Comparison of ENCODE assay signal across 8 cellular contexts in genomic region chr19:4791183-4792018, GRCh38. TPM values are rescaled to one million over a fixed set of nuclear protein-coding genes. Genes with fewer than 3 reads are reported as not detected.
DNase-seq lines count a peak whose midpoint lies in the region; ATAC-seq and TF ChIP-seq lines count a peak whose summit lies in the region.

Gene FEM1A (plus strand): TSS chr19:4791734. CDS start chr19:4791855, 121 bp downstream.

- H3K4me3 ChIP-seq in epithelial cell of esophagus (ENCODE audit: low read length) (peak within 1 kb of the TSS; percentile 66), mononuclear cell (ENCODE audit: low read length) (peak within 1 kb of the TSS; percentile 71)

- H3K9me3 ChIP-seq in mononuclear cell (ENCODE audit: low read depth, low read length): no peaks in the 10 kb centered on the region

- peaks cover 32% of the 10 kb centered on the region for H3K4me1 ChIP-seq in mononuclear cell (ENCODE audit: insufficient read depth, low read length)

- DNase-seq in DMS53 (lab: John Stamatoyannopoulos, UW) (peak; percentile 99), OCI-M2 (lab: John Stamatoyannopoulos, UW; ENCODE audit: unreplicated experiment) (peak; percentile 98), activated T-cell treated with anti-CD3 and anti-CD28 coated beads for 4 hours (peak; percentile 96), epithelial cell of esophagus (ENCODE audit: low read depth) (peak; percentile 100)
- DNase-seq in stimulated activated CD8-positive, alpha-beta memory T cell treated with anti-CD3 and anti-CD28 coated beads, Interleukin-4, amount 100 ng/mL, for 1 hour (ENCODE audit: low read depth in 2 of 2, low spot score in 1 of 2): peak; percentile 92 to 96

- H3K27me3 ChIP-seq in mononuclear cell (ENCODE audit: insufficient read depth, low read length): no peaks in the 10 kb centered on the region

- TF ChIP-seq EP300 in Ishikawa (IDR thresholded peaks at IDR 0.05; ENCODE audit: borderline replicate concordance): no peak

- TF ChIP-seq RAD21 in Ishikawa (IDR thresholded peaks at IDR 0.05; ENCODE audit: low read depth): peak; percentile 87

- TF ChIP-seq CTCF in epithelial cell of esophagus (IDR thresholded peaks at IDR 0.05; ENCODE audit: insufficient read depth, low read depth, low read length, missing control alignments): peak; percentile 99

- peak; percentile 93 for ATAC-seq in GM21576 (IDR thresholded peaks at IDR 0.05; ENCODE audit: unreplicated experiment)

TF ChIP-seq in Ishikawa, 13 proteins besides CTCF, POLR2A, EP300 and RAD21:
- TF ChIP-seq MAX (IDR thresholded peaks at IDR 0.05) (peak; percentile 41; the same call in 1 of the 2 replicates), CEBPB (IDR thresholded peaks at IDR 0.05) (no peak), CREB1 (IDR thresholded peaks at IDR 0.05; ENCODE audit: low read depth) (peak; percentile 97), TEAD4 (IDR thresholded peaks at IDR 0.05) (peak; percentile 94), YY1 (IDR thresholded peaks at IDR 0.05; ENCODE audit: low read depth) (peak; percentile 99), TAF1 (IDR thresholded peaks at IDR 0.05; ENCODE audit: low read depth) (peak; percentile 97), USF1 (IDR thresholded peaks at IDR 0.05) (peak; percentile 77), TCF12 (IDR thresholded peaks at IDR 0.05; ENCODE audit: low read depth) (peak; percentile 66), ZBTB7A (IDR thresholded peaks at IDR 0.05; ENCODE audit: low read depth) (no peak), FOXM1 (IDR thresholded peaks at IDR 0.05; ENCODE audit: borderline replicate concordance, low read depth) (no peak), EGR1 (IDR thresholded peaks at IDR 0.05) (peak; percentile 92), REST (IDR thresholded peaks at IDR 0.05; ENCODE audit: low read depth) (no peak), NFIC (IDR thresholded peaks at IDR 0.05) (no peak)

RNA-seq across cellular contexts. Expression of gene FEM1A, which starts in this region (rescaled TPM):
- total RNA-seq in mononuclear cell: 15.1 TPM

Comparison
In these comparisons a context has a peak if more than half of its experiments do, and no peak if none do; other contexts are left out.
1. Peak in every context shown above with its lines: DNase-seq, ATAC-seq and H3K4me3 ChIP-seq.